11 cellular contexts compared by ENCODE assay signal in the genomic region with DNA sequence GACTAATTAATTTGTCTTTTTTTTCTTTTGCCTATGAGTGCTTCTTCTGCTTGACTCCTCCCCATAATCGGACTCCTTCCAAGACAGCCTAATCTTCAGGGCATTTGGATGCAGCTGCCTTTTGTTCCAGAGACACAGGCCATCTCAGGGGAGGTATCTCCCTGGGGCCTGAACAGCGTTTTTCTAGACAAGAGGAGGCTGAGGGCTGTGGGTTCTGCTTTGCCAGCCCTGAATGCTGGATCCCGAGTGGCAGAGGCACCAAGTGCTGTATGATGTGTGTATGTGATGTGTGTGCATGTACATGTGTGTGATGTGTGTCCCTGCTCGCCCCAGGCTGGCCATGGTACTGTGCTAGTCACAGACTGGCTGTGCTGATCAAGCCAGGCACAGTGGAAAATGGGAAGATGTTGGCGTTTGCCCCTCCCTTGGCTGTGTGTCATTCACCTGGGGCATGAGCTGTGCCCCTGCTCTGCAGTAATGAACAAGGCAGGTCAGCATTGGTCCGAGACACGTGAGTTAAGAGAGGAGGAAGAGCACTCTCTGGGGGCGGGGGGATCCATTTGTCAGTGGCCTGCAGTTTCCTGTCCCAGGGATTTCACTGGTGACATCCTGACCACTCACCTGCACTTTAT.
DNase-seq lines count a peak whose midpoint lies in the region; ATAC-seq and TF ChIP-seq lines count a peak whose summit lies in the region.
"Had no signal": no experiment of that assay in that cellular context is flagged by ENCODE, and none has a peak within 500 bp of the region (broad histone marks: within the 10 kb centered on the region; RNA-seq: fewer than 3 reads in every experiment).

No MANE protein-coding gene starts in this region.

- peaks cover 48% of the 10 kb centered on the region for H3K4me1 Mint-ChIP-seq in CD4-positive, alpha-beta T cell (ENCODE audit: low read depth)
- H3K4me1 Mint-ChIP-seq in activated naive CD8-positive, alpha-beta T cell treated with anti-CD3 and anti-CD28 coated beads, Interleukin-2, amount 50 U/mL, for 24 hours: peaks cover 41% of the 10 kb centered on the region
- H3K4me1 Mint-ChIP-seq in neural crest cell: peaks cover 35% of the 10 kb centered on the region

- POLR2A ChIA-PET in CD4-positive, alpha-beta T cell (lab: Charles Lee): interaction anchor here (1.2 kb wide), 1 partner anchor 15 kb away, joined by 5 read pairs; no protein-coding TSS in a partner anchor

- intact Hi-C loops in CD4-positive, alpha-beta T cell (cut with DNase I, micrococcal nuclease): loop anchor here (1.0 to 5.0 kb wide), 4 partner anchors 121 to 288 kb away; no protein-coding TSS in a partner anchor

- no peaks in the 10 kb centered on the region for H3K27me3 Mint-ChIP-seq in CD4-positive, alpha-beta T cell
- no peaks in the 10 kb centered on the region for H3K27me3 Mint-ChIP-seq in activated naive CD8-positive, alpha-beta T cell treated with anti-CD3 and anti-CD28 coated beads, Interleukin-2, amount 50 U/mL, for 24 hours
- no peaks in the 10 kb centered on the region for H3K27me3 Mint-ChIP-seq in neural crest cell (ENCODE audit: low read depth)

- H3K36me3 Mint-ChIP-seq in CD4-positive, alpha-beta T cell (ENCODE audit: low read depth): peaks cover 25% of the 10 kb centered on the region
- peaks cover 6% of the 10 kb centered on the region for H3K36me3 Mint-ChIP-seq in activated naive CD8-positive, alpha-beta T cell treated with anti-CD3 and anti-CD28 coated beads, Interleukin-2, amount 50 U/mL, for 24 hours (ENCODE audit: low read depth)
- H3K36me3 Mint-ChIP-seq in neural crest cell (ENCODE audit: low read depth): peaks cover 4% of the 10 kb centered on the region

- no peak for DNase-seq in CD4-positive, alpha-beta T cell
- DNase-seq in GM03348 (ENCODE audit: low spot score) (peak; percentile 35), neural crest cell (ENCODE audit: low read depth, low spot score) (no peak), NCI-H187 (lab: John Stamatoyannopoulos, UW) (no peak)
- DNase-seq in activated naive CD8-positive, alpha-beta T cell treated with anti-CD3 and anti-CD28 coated beads, Interleukin-2, amount 50 U/mL, for 24 hours: no peak
- no peak for DNase-seq in stimulated activated CD8-positive, alpha-beta memory T cell treated with anti-CD3 and anti-CD28 coated beads, Interleukin-4, amount 100 ng/mL, for 48 hours
- DNase-seq: esophagus squamous epithelium, NCI-H1092, SK-N-SH had no signal

- H3K27me3 ChIP-seq in CD4-positive, alpha-beta T cell (ENCODE audit: control insufficient read depth, insufficient read depth, low read length): no peaks in the 10 kb centered on the region
- H3K27me3 ChIP-seq: breast epithelium, esophagus squamous epithelium had no signal

- no peaks in the 10 kb centered on the region for H3K9me3 Mint-ChIP-seq in CD4-positive, alpha-beta T cell
- H3K9me3 Mint-ChIP-seq in activated naive CD8-positive, alpha-beta T cell treated with anti-CD3 and anti-CD28 coated beads, Interleukin-2, amount 50 U/mL, for 24 hours: peaks cover 7% of the 10 kb centered on the region
- peaks cover 3% of the 10 kb centered on the region for H3K9me3 Mint-ChIP-seq in neural crest cell

- peak overlapping the region; percentile 73 for H3K27ac Mint-ChIP-seq in CD4-positive, alpha-beta T cell
- H3K27ac Mint-ChIP-seq in activated naive CD8-positive, alpha-beta T cell treated with anti-CD3 and anti-CD28 coated beads, Interleukin-2, amount 50 U/mL, for 24 hours: peak overlapping the region; percentile 52
- H3K27ac Mint-ChIP-seq in neural crest cell (ENCODE audit: unreplicated experiment): peak overlapping the region; percentile 22

- ATAC-seq in CD4-positive, alpha-beta T cell (ENCODE audit: poor library complexity): no peak
- no peak for ATAC-seq in activated naive CD8-positive, alpha-beta T cell treated with anti-CD3 and anti-CD28 coated beads, Interleukin-2, amount 50 U/mL, for 24 hours
- ATAC-seq in HG03045 (IDR thresholded peaks at IDR 0.05; ENCODE audit: unreplicated experiment): no peak

- H3K27ac ChIP-seq in CD4-positive, alpha-beta T cell (ENCODE audit: low read depth, low read length): no peak overlapping the region

- no peak for TF ChIP-seq CTCF in CD4-positive, alpha-beta T cell (IDR thresholded peaks at IDR 0.05)
- TF ChIP-seq CTCF in neural crest cell (conservative IDR thresholded peaks at IDR 0.05): no peak

- no peaks in the 10 kb centered on the region for H3K9me3 ChIP-seq in CD4-positive, alpha-beta T cell (ENCODE audit: control insufficient read depth, low read length)
- H3K9me3 ChIP-seq: breast epithelium, esophagus squamous epithelium, SK-N-SH had no signal

- H3K4me3 Mint-ChIP-seq in CD4-positive, alpha-beta T cell: no peak overlapping the region
- peak overlapping the region; percentile 71 for H3K4me3 Mint-ChIP-seq in activated naive CD8-positive, alpha-beta T cell treated with anti-CD3 and anti-CD28 coated beads, Interleukin-2, amount 50 U/mL, for 24 hours
- H3K4me3 Mint-ChIP-seq in neural crest cell: no peak overlapping the region

- CTCF ChIA-PET in CD4-positive, alpha-beta T cell (lab: Charles Lee): interaction anchor here (1.0 to 2.4 kb wide), 10 partner anchors 10 to 288 kb away, joined by 3 to 11 read pairs (median 3); no protein-coding TSS in a partner anchor

Comparison
In these comparisons a context has a peak if more than half of its experiments do, and no peak if none do; other contexts are left out.
1. H3K27ac Mint-ChIP-seq: peak in every context shown above with its lines; median percentile 73 in CD4-positive, alpha-beta T cell; 52 in activated naive CD8-positive, alpha-beta T cell treated with anti-CD3 and anti-CD28 coated beads, Interleukin-2, amount 50 U/mL, for 24 hours; 22 in neural crest cell.